31 cellular contexts compared by ENCODE assay signal in genomic region chr15:69065981-69066645, GRCh38. TPM values are rescaled to one million over a fixed set of nuclear protein-coding genes. Genes with fewer than 3 reads are reported as not detected.
"Had no signal": no experiment of that assay in that cellular context is flagged by ENCODE, and none has a peak within 500 bp of the region (broad histone marks: within the 10 kb centered on the region; RNA-seq: fewer than 3 reads in every experiment).

No MANE protein-coding gene starts in this region.

- H3K27me3 ChIP-seq: colonic mucosa, gastrocnemius medialis, right atrium auricular region, testis, tibial nerve, upper lobe of left lung had no signal

- ATAC-seq: esophagus mucosa; gastrocnemius medialis; heart right ventricle; left lobe of liver; naive thymus-derived CD4-positive, alpha-beta T cell; sciatic nerve; stimulated activated memory B cell treated with anti-CD40 and anti-IgM and Interleukin-4, amounts not matched to agents 10 μg/mL and 1 μg/mL and 100 μg/mL, for 72 hours; stimulated activated naive CD8-positive, alpha-beta T cell treated with anti-CD3 and anti-CD28 coated beads, Interleukin-15, Interleukin-2, amounts not matched to agents 100 U/mL and 50 U/mL, for 24 hours had no signal

- DNase-seq: colonic mucosa; effector CD8-positive, alpha-beta T cell; endodermal cell; foreskin fibroblast; gastrocnemius medialis; heart right ventricle; hippocampal formation; kidney glomerular epithelial cell; mesenchymal stem cell; naive thymus-derived CD4-positive, alpha-beta T cell; nephron progenitor cell; nucleus accumbens; stimulated activated CD4-positive, alpha-beta T cell treated with anti-CD3 and anti-CD28 coated beads, Interleukin-2, amount 100 ng/mL, for 24 hours; stimulated activated CD4-positive, alpha-beta T cell treated with anti-CD3 and anti-CD28 coated beads, Interleukin-4, amount 100 ng/mL, for 4 hours; stimulated activated naive CD8-positive, alpha-beta T cell treated with anti-CD3 and anti-CD28 coated beads, Interleukin-15, Interleukin-2, amounts not matched to agents 100 U/mL and 50 U/mL, for 24 hours; substantia nigra; testis; upper lobe of left lung had no signal

- H3K4me1 ChIP-seq: colonic mucosa, gastrocnemius medialis, prostate gland, right atrium auricular region, testis, tibial nerve, upper lobe of left lung had no signal

- H3K36me3 Mint-ChIP-seq: mesothelial cell of epicardium; naive thymus-derived CD4-positive, alpha-beta T cell; stimulated activated memory B cell treated with anti-CD40 and anti-IgM and Interleukin-4, amounts not matched to agents 10 μg/mL and 1 μg/mL and 100 μg/mL, for 72 hours had no signal

- H3K4me3 ChIP-seq: colonic mucosa, gastrocnemius medialis, heart right ventricle, lung, prostate gland, right atrium auricular region, testis, tibial nerve, upper lobe of left lung had no signal

- H3K36me3 ChIP-seq: colonic mucosa, gastrocnemius medialis, heart right ventricle, prostate gland, right atrium auricular region, tibial nerve, upper lobe of left lung had no signal

- H3K4me3 Mint-ChIP-seq: dendritic cell treated with granulocyte-macrophage colony-stimulating factor and Interleukin-4, amounts not matched to agents 40 ng/mL and 50 ng/mL, for 4 days; endodermal cell; mesothelial cell of epicardium; naive thymus-derived CD4-positive, alpha-beta T cell; nephron progenitor cell; stimulated activated memory B cell treated with anti-CD40 and anti-IgM and Interleukin-4, amounts not matched to agents 10 μg/mL and 1 μg/mL and 100 μg/mL, for 72 hours had no signal

- H3K9me3 Mint-ChIP-seq: dendritic cell treated with granulocyte-macrophage colony-stimulating factor and Interleukin-4, amounts not matched to agents 40 ng/mL and 50 ng/mL, for 4 days had no signal

- H3K9me3 ChIP-seq: colonic mucosa, gastrocnemius medialis, prostate gland, right atrium auricular region, testis, upper lobe of left lung had no signal

- H3K27ac Mint-ChIP-seq: dendritic cell treated with granulocyte-macrophage colony-stimulating factor and Interleukin-4, amounts not matched to agents 40 ng/mL and 50 ng/mL, for 4 days; endodermal cell; mesothelial cell of epicardium; stimulated activated memory B cell treated with anti-CD40 and anti-IgM and Interleukin-4, amounts not matched to agents 10 μg/mL and 1 μg/mL and 100 μg/mL, for 72 hours had no signal

- H3K27ac ChIP-seq: colonic mucosa, epithelial cell of prostate, gastrocnemius medialis, heart right ventricle, prostate gland, right atrium auricular region, testis, tibial nerve, upper lobe of left lung had no signal

RNA-seq across cellular contexts. Expression of gene NOX5, which starts 51.6 kb away (rescaled TPM):
- total RNA-seq: chondrocyte, endodermal cell, gastrocnemius medialis, osteocyte had no signal
